In the genomic region with DNA sequence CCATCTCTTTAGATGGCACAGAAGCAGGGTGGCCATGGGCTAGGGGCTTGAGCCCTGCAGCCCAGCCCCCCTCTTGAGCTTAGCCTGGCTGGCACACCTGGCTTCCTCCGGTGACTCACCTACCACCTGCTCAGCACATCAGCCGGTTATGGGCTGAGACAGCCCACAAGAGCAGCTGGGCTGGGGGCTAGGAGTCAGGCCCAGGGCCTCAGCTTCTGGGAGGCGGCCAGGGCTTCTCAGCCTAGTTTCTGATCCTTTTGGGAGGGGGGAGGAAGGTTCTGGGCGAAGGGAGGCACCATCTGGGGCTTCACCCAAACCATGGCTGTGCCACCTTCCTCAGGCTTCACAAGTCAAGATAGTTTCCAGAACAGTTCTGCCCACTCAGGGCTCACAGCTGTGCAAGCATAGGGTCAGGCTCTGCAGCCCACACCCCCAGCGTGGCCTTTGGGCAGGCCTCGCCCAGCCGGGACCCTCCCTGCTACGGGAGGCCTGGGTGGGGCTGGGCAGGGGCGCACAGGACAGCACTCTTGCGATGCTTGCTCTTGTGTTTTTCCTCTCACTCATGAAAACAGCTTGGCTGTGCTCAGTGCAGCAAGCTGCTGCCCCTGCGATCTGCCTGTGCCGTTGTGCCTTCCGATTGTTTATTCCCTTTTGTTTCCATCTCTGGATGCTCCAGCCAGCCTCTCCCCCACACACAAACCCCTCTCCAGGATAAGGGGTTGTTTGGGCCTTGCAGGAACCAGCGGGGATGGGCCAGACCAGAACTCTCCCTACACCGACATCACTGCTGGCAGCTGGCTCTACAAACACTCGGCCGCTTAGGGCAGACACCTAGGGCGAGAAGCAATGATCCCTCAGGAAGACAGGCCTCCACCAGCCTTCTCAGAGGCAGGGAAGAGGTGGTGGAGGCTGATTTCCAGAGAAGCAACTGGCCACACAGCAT, we compare ENCODE assay signal across 8 cellular contexts. TPM values are rescaled to one million over a fixed set of nuclear protein-coding genes. Genes with fewer than 3 reads are reported as not detected.
A peak's percentile ranks its signal among the peaks of the same experiment; 100 is the strongest.
DNase-seq lines count a peak whose midpoint lies in the region; ATAC-seq and TF ChIP-seq lines count a peak whose summit lies in the region.

No MANE protein-coding gene starts in this region.

- no peaks in the 10 kb centered on the region for H3K79me1 ChIP-seq in mesenchymal stem cell (replicated peaks; ENCODE audit: low read length, poor library complexity, severe bottlenecking)

- no peaks in the 10 kb centered on the region for H3K36me3 ChIP-seq in mesenchymal stem cell (ENCODE audit: control insufficient read depth in 1 of 2, insufficient read depth in 2 of 2, low read depth in 1 of 2, low read length in 2 of 2)

- H3K4me2 ChIP-seq in mesenchymal stem cell (ENCODE audit: low read length, poor library complexity, severe bottlenecking), result no peak overlapping the region

- no peak overlapping the region for H4K8ac ChIP-seq in mesenchymal stem cell (ENCODE audit: low read length)

- H4K91ac ChIP-seq in mesenchymal stem cell (ENCODE audit: low read length), result no peak overlapping the region

- H3K4me3 Mint-ChIP-seq in CD4-positive, alpha-beta T cell, result no peak overlapping the region

- 76% methylated on average over 17 of the region's 18 CpGs for WGBS in mesenchymal stem cell

- H3K27me3 Mint-ChIP-seq in CD4-positive, alpha-beta T cell, result no peaks in the 10 kb centered on the region

- H2BK12ac ChIP-seq in mesenchymal stem cell (ENCODE audit: low read length in 2 of 2), result peak overlapping the region in 1 of 2 experiments; percentile 68

- POLR2A ChIA-PET in CD4-positive, alpha-beta T cell (lab: Charles Lee), result interaction anchor here (0.9 to 1.6 kb wide), 5 partner anchors 16 to 66 kb away, joined by 3 to 4 read pairs (median 3); partner anchors contain the start of gene ANKRD39

- peaks cover 20% of the 10 kb centered on the region for H3K4me1 ChIP-seq in mesenchymal stem cell (ENCODE audit: control insufficient read depth, insufficient read depth, low read depth, low read length)

- no peak overlapping the region for H2BK120ac ChIP-seq in mesenchymal stem cell (ENCODE audit: low read depth, low read length)

- peak overlapping the region; percentile 73 for H2BK15ac ChIP-seq in mesenchymal stem cell (ENCODE audit: low read depth, poor library complexity, severe bottlenecking)

- H3K27me3 ChIP-seq in CD4-positive, alpha-beta T cell (ENCODE audit: control insufficient read depth, insufficient read depth, low read length), result no peaks in the 10 kb centered on the region
- H3K27me3 ChIP-seq in mesenchymal stem cell (ENCODE audit: control insufficient read depth in 1 of 2, insufficient read depth in 1 of 2, low read length in 2 of 2), result peaks cover 0 to 4% of the 10 kb centered on the region in 2 experiments

- H2BK5ac ChIP-seq in mesenchymal stem cell (ENCODE audit: low read depth, low read length, poor library complexity, severe bottlenecking), result no peak overlapping the region

- no peak overlapping the region for H3K4ac ChIP-seq in mesenchymal stem cell (ENCODE audit: low read depth in 1 of 2, low read length in 2 of 2)

- CTCF ChIA-PET in CD4-positive, alpha-beta T cell (lab: Charles Lee), result interaction anchor here (1.0 kb wide), 1 partner anchor 27 kb away, joined by 3 read pairs; no protein-coding TSS in a partner anchor

- ATAC-seq in CD4-positive, alpha-beta T cell (ENCODE audit: poor library complexity), result peak; percentile 66
- no peak for ATAC-seq in HG03432 (IDR thresholded peaks at IDR 0.05; ENCODE audit: unreplicated experiment)
- ATAC-seq in GM19397 (IDR thresholded peaks at IDR 0.05; ENCODE audit: unreplicated experiment), result no peak

- peak overlapping the region in 1 of 2 experiments; percentile 49 for H3K23ac ChIP-seq in mesenchymal stem cell (ENCODE audit: low read length in 2 of 2)

- intact Hi-C loops in CD4-positive, alpha-beta T cell (cut with DNase I, micrococcal nuclease), result no loop called here

- no peaks in the 10 kb centered on the region for H3K9me3 Mint-ChIP-seq in CD4-positive, alpha-beta T cell

- H3K9ac ChIP-seq in mesenchymal stem cell (ENCODE audit: low read length), result no peak overlapping the region

- no peaks in the 10 kb centered on the region for H3K36me3 Mint-ChIP-seq in CD4-positive, alpha-beta T cell (ENCODE audit: low read depth)

- peaks cover 67% of the 10 kb centered on the region for H3K4me1 Mint-ChIP-seq in CD4-positive, alpha-beta T cell (ENCODE audit: low read depth)

- H3K9me3 ChIP-seq in CD4-positive, alpha-beta T cell (ENCODE audit: control insufficient read depth, low read length), result no peaks in the 10 kb centered on the region
- H3K9me3 ChIP-seq in mesenchymal stem cell (ENCODE audit: control insufficient read depth, low read length), result no peaks in the 10 kb centered on the region

- no peak overlapping the region for H3K27ac ChIP-seq in CD4-positive, alpha-beta T cell (ENCODE audit: low read depth, low read length)
- H3K27ac ChIP-seq in mesenchymal stem cell (ENCODE audit: low read length, poor library complexity, severe bottlenecking), result no peak overlapping the region

- no peak overlapping the region for H3K14ac ChIP-seq in mesenchymal stem cell (ENCODE audit: low read length in 2 of 2)

- H3K18ac ChIP-seq in mesenchymal stem cell (ENCODE audit: low read depth in 1 of 2, low read length in 2 of 2), result peak overlapping the region; percentile 4 to 19

- H3K27ac Mint-ChIP-seq in CD4-positive, alpha-beta T cell, result peak overlapping the region; percentile 46

- no peak overlapping the region for H3K4me3 ChIP-seq in mesenchymal stem cell (ENCODE audit: insufficient read depth in 1 of 2, low read depth in 1 of 2, low read length in 2 of 2)

- no peak overlapping the region for H2AFZ ChIP-seq in mesenchymal stem cell (ENCODE audit: low read depth, low read length)

- DNase-seq in CD4-positive, alpha-beta T cell, result peak in 8 of 10 experiments; percentile 19 to 50 (median 38)
- DNase-seq in LHCN-M2 (ENCODE audit: low read depth) (peak; percentile 89), mesenchymal stem cell (no peak), retina (no peak), germinal center (ENCODE audit: low spot score) (no peak)
- peak; percentile 9 to 21 for DNase-seq in activated CD4-positive, alpha-beta T cell treated with anti-CD3 and anti-CD28 coated beads, Interleukin-2, amount 50 U/mL, for 4 hours

- no peak overlapping the region for H2AK5ac ChIP-seq in mesenchymal stem cell (ENCODE audit: low read length, severe bottlenecking)

- no peak for TF ChIP-seq CTCF in CD4-positive, alpha-beta T cell (IDR thresholded peaks at IDR 0.05)

RNA-seq across cellular contexts. Expression of gene SEMA4C, which starts 26.1 kb away (rescaled TPM):
- total RNA-seq in CD4-positive, alpha-beta T cell, result 10 to 100 TPM; 55.8 to 56.8 TPM
- 91.4 and 118 TPM in 2 replicates for total RNA-seq in LHCN-M2 (2014; rRNA removed)
- polyA plus RNA-seq in LHCN-M2 (2012), result 18.2 TPM
- polyA plus RNA-seq in mesenchymal stem cell (2013, experiment 1 of 2), result 20.2 TPM
- polyA plus RNA-seq in mesenchymal stem cell (2013, experiment 2 of 2), result 20.7 TPM

RNA-seq across cellular contexts. Expression of gene ANKRD39, which starts 38.2 kb away (rescaled TPM):
- 10 to 100 TPM; 17.2 to 18.3 TPM for total RNA-seq in CD4-positive, alpha-beta T cell
- 13.2 and 18.4 TPM in 2 replicates for total RNA-seq in LHCN-M2 (2014; rRNA removed)
- polyA plus RNA-seq in LHCN-M2 (2012), result 15.2 TPM
- polyA plus RNA-seq in mesenchymal stem cell (2013, experiment 1 of 2), result 11.8 TPM
- polyA plus RNA-seq in mesenchymal stem cell (2013, experiment 2 of 2), result 10.8 TPM

RNA-seq across cellular contexts. Expression of gene ANKRD23, which starts 52.2 kb away (rescaled TPM):
- total RNA-seq in CD4-positive, alpha-beta T cell, result 10 to 100 TPM in 1 of 2 experiments, 1 to 10 TPM in 1; 6.2 to 10.4 TPM
- total RNA-seq in LHCN-M2 (2014; rRNA removed), result 1.0 and 2.6 TPM in 2 replicates
- 0.34 TPM for polyA plus RNA-seq in LHCN-M2 (2012)
- polyA plus RNA-seq in mesenchymal stem cell (2013, experiment 1 of 2), result 0.81 TPM
- 0.89 TPM for polyA plus RNA-seq in mesenchymal stem cell (2013, experiment 2 of 2)

Comparison
In these comparisons a context has a peak if more than half of its experiments do, and no peak if none do; other contexts are left out.
1. DNase-seq: peak in CD4-positive, alpha-beta T cell (8 of 10), LHCN-M2 (single experiment) and activated CD4-positive, alpha-beta T cell treated with anti-CD3 and anti-CD28 coated beads, Interleukin-2, amount 50 U/mL, for 4 hours (2 of 2); none in mesenchymal stem cell (single experiment), retina (single experiment) and germinal center (single experiment).